Comparison of ENCODE assay signal across 1 cellular context in the genomic region with DNA sequence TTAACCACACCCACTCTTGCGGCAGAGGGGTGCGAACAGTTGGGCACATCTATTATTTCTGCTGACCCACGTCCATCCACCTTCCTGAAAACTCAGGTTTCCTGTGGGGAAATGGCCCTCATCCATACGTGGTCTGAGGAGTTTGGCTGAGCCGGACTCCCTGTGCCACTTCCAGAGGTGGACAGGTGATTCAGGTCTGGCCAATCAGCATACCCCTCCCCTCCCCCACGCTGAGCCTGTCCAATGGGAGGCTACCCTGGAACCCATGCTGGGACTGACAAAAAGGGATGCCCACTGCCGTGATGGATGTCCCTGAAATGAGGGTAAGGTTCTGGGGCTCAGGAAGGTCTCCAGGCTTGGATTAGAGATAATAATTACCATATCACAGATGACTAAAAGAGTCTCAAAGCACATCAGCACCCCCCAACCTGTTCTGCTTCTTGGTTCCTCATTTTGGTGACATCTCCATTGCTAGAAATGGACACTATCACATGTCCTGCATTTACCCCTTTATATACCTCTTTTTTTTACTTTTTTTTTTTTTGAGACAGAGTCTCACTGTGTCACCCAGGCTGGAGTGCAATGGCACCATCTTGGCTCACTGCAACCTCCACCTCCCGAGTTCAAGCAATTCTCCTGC.
TF ChIP-seq lines count a peak whose summit lies in the region.

No MANE protein-coding gene starts in this region.

TF ChIP-seq in H1, 55 proteins besides CTCF, POLR2A, EP300 and RAD21:
- TF ChIP-seq CHD1 (IDR thresholded peaks at IDR 0.05; ENCODE audit: low read depth, low read length) (no peak), CEBPB (IDR thresholded peaks at IDR 0.05; ENCODE audit: low read depth, low read length) (no peak), TAF7 (optimal IDR thresholded peaks at IDR 0.05; ENCODE audit: borderline replicate concordance, low read depth, low read length) (no peak), KDM1A (IDR thresholded peaks at IDR 0.05; ENCODE audit: borderline replicate concordance, low read length) (no peak), TEAD4 (IDR thresholded peaks at IDR 0.05; ENCODE audit: low read depth, low read length) (no peak), KDM4A (IDR thresholded peaks at IDR 0.05; ENCODE audit: low read depth, low read length, severe bottlenecking) (no peak), NRF1 (IDR thresholded peaks at IDR 0.05; ENCODE audit: low read depth, low read length) (no peak), E2F6 (IDR thresholded peaks at IDR 0.05) (no peak), ASH2L (IDR thresholded peaks at IDR 0.05; ENCODE audit: low read length) (no peak), EGR1 (IDR thresholded peaks at IDR 0.05; ENCODE audit: borderline replicate concordance, low read depth, low read length) (no peak), RBBP5 (IDR thresholded peaks at IDR 0.05; ENCODE audit: borderline replicate concordance, low read depth, low read length) (no peak), BCL11A (IDR thresholded peaks at IDR 0.05; ENCODE audit: low read depth in 2 of 2, low read length in 2 of 2) (no peak)
- TF ChIP-seq, protein P1, sequence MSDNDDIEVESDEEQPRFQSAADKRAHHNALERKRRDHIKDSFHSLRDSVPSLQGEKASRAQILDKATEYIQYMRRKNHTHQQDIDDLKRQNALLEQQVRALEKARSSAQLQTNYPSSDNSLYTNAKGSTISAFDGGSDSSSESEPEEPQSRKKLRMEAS (IDR thresholded peaks at IDR 0.05), result no peak
